Comparison of ENCODE assay signal across 1 cellular context in genomic region chr17:48970865-48971687, GRCh38.
A peak's percentile ranks its signal among the peaks of the same experiment; 100 is the strongest.
TF ChIP-seq lines count a peak whose summit lies in the region.

No MANE protein-coding gene starts in this region.

TF ChIP-seq in HepG2, 621 proteins besides CTCF, POLR2A, EP300 and RAD21 (continued from another document and continues in another):
- no peak for TF ChIP-seq HNF1A (IDR thresholded peaks at IDR 0.05; ENCODE audit: low read depth)
- TF ChIP-seq HNF1A (CRISPR knock-in tag; IDR thresholded peaks at IDR 0.05; ENCODE audit: borderline replicate concordance), result peak; percentile 65; the same call in 1 of the 2 replicates
- no peak for TF ChIP-seq ZNF546 (CRISPR knock-in tag; conservative IDR thresholded peaks at IDR 0.05)
- TF ChIP-seq ZNF619 (CRISPR knock-in tag; IDR thresholded peaks at IDR 0.05), result no peak; the same call in 1 of the 2 replicates
- TF ChIP-seq ZNF557 (CRISPR knock-in tag; IDR thresholded peaks at IDR 0.05), result no peak
- TF ChIP-seq ZNF629 (CRISPR knock-in tag; conservative IDR thresholded peaks at IDR 0.05), result peak; percentile 68
- TF ChIP-seq PRDM4 (CRISPR knock-in tag; IDR thresholded peaks at IDR 0.05; ENCODE audit: borderline replicate concordance), result no peak
- TF ChIP-seq ARID4A (CRISPR knock-in tag; IDR thresholded peaks at IDR 0.05; ENCODE audit: borderline replicate concordance), result no peak; the same call in 1 of the 2 replicates
- no peak for TF ChIP-seq TCF12 (IDR thresholded peaks at IDR 0.05)
- TF ChIP-seq TCF12 (CRISPR knock-in tag; IDR thresholded peaks at IDR 0.05), result no peak
- no peak for TF ChIP-seq HNRNPLL (IDR thresholded peaks at IDR 0.05; ENCODE audit: low read depth, low read length, poor library complexity, severe bottlenecking)
- no peak for TF ChIP-seq SATB2 (CRISPR knock-in tag; IDR thresholded peaks at IDR 0.05)
- no peak for TF ChIP-seq ZNF33A (CRISPR knock-in tag; IDR thresholded peaks at IDR 0.05; ENCODE audit: borderline replicate concordance)
- TF ChIP-seq, protein P1, sequence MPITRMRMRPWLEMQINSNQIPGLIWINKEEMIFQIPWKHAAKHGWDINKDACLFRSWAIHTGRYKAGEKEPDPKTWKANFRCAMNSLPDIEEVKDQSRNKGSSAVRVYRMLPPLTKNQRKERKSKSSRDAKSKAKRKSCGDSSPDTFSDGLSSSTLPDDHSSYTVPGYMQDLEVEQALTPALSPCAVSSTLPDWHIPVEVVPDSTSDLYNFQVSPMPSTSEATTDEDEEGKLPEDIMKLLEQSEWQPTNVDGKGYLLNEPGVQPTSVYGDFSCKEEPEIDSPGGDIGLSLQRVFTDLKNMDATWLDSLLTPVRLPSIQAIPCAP (CRISPR knock-in tag; IDR thresholded peaks at IDR 0.05; ENCODE audit: low read depth), result no peak
- TF ChIP-seq, protein P2, sequence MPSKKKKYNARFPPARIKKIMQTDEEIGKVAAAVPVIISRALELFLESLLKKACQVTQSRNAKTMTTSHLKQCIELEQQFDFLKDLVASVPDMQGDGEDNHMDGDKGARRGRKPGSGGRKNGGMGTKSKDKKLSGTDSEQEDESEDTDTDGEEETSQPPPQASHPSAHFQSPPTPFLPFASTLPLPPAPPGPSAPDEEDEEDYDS (CRISPR knock-in tag; IDR thresholded peaks at IDR 0.05), result peak; percentile 81; the same call in 1 of the 2 replicates
- TF ChIP-seq RORA (CRISPR knock-in tag; IDR thresholded peaks at IDR 0.05), result no peak
- peak; percentile 71; the same call in 1 of the 2 replicates for TF ChIP-seq KLF11 (CRISPR knock-in tag; IDR thresholded peaks at IDR 0.05)
- TF ChIP-seq GTF2F1 (IDR thresholded peaks at IDR 0.05; ENCODE audit: low read length), result no peak
- TF ChIP-seq, protein P3, sequence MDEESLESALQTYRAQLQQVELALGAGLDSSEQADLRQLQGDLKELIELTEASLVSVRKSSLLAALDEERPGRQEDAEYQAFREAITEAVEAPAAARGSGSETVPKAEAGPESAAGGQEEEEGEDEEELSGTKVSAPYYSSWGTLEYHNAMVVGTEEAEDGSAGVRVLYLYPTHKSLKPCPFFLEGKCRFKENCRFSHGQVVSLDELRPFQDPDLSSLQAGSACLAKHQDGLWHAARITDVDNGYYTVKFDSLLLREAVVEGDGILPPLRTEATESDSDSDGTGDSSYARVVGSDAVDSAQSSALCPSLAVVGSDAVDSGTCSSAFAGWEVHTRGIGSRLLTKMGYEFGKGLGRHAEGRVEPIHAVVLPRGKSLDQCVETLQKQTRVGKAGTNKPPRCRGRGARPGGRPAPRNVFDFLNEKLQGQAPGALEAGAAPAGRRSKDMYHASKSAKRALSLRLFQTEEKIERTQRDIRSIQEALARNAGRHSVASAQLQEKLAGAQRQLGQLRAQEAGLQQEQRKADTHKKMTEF (CRISPR knock-in tag; IDR thresholded peaks at IDR 0.05), result peak; percentile 86
- no peak for TF ChIP-seq ZNF776 (CRISPR knock-in tag; IDR thresholded peaks at IDR 0.05)
- TF ChIP-seq ZSCAN30 (CRISPR knock-in tag; IDR thresholded peaks at IDR 0.05), result no peak
- TF ChIP-seq ZNF143 (CRISPR knock-in tag; IDR thresholded peaks at IDR 0.05), result no peak; the same call in 1 of the 2 replicates
- no peak; the same call in none of the 2 replicates for TF ChIP-seq ZNF160 (CRISPR knock-in tag; IDR thresholded peaks at IDR 0.05)
- TF ChIP-seq SAP130 (CRISPR knock-in tag; IDR thresholded peaks at IDR 0.05; ENCODE audit: low read depth), result peak; percentile 93
- peak; percentile 67 for TF ChIP-seq BHLHE40 (IDR thresholded peaks at IDR 0.05; ENCODE audit: low read length)
- TF ChIP-seq ZNF556 (CRISPR knock-in tag; IDR thresholded peaks at IDR 0.05; ENCODE audit: borderline replicate concordance), result no peak; the same call in 1 of the 2 replicates
- TF ChIP-seq ZNF329 (CRISPR knock-in tag; IDR thresholded peaks at IDR 0.05; ENCODE audit: low read depth), result no peak
- TF ChIP-seq ZNF17 (CRISPR knock-in tag; IDR thresholded peaks at IDR 0.05), result no peak
- TF ChIP-seq ADNP (CRISPR knock-in tag; IDR thresholded peaks at IDR 0.05), result peak; percentile 56; the same call in 1 of the 2 replicates
- no peak for TF ChIP-seq ZNF703 (CRISPR knock-in tag; IDR thresholded peaks at IDR 0.05; ENCODE audit: borderline replicate concordance)
- peak; percentile 18 for TF ChIP-seq PRPF4 (IDR thresholded peaks at IDR 0.05; ENCODE audit: low read depth, low read length, poor library complexity, severe bottlenecking)
- TF ChIP-seq, protein P4, sequence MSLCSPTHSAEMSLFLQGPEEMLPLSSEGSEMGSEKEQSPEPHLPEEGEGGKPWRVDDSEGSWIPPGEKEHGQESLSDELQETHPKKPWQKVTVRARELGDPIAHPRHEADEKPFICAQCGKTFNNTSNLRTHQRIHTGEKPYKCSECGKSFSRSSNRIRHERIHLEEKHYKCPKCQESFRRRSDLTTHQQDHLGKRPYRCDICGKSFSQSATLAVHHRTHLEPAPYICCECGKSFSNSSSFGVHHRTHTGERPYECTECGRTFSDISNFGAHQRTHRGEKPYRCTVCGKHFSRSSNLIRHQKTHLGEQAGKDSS (CRISPR knock-in tag; IDR thresholded peaks at IDR 0.05; ENCODE audit: borderline replicate concordance, low read depth), result peak; percentile 87; the same call in 1 of the 2 replicates
- no peak for TF ChIP-seq ZNF549 (CRISPR knock-in tag; IDR thresholded peaks at IDR 0.05)
- no peak for TF ChIP-seq ZNF577 (CRISPR knock-in tag; IDR thresholded peaks at IDR 0.05; ENCODE audit: borderline replicate concordance, low read depth)
- TF ChIP-seq, protein P5, sequence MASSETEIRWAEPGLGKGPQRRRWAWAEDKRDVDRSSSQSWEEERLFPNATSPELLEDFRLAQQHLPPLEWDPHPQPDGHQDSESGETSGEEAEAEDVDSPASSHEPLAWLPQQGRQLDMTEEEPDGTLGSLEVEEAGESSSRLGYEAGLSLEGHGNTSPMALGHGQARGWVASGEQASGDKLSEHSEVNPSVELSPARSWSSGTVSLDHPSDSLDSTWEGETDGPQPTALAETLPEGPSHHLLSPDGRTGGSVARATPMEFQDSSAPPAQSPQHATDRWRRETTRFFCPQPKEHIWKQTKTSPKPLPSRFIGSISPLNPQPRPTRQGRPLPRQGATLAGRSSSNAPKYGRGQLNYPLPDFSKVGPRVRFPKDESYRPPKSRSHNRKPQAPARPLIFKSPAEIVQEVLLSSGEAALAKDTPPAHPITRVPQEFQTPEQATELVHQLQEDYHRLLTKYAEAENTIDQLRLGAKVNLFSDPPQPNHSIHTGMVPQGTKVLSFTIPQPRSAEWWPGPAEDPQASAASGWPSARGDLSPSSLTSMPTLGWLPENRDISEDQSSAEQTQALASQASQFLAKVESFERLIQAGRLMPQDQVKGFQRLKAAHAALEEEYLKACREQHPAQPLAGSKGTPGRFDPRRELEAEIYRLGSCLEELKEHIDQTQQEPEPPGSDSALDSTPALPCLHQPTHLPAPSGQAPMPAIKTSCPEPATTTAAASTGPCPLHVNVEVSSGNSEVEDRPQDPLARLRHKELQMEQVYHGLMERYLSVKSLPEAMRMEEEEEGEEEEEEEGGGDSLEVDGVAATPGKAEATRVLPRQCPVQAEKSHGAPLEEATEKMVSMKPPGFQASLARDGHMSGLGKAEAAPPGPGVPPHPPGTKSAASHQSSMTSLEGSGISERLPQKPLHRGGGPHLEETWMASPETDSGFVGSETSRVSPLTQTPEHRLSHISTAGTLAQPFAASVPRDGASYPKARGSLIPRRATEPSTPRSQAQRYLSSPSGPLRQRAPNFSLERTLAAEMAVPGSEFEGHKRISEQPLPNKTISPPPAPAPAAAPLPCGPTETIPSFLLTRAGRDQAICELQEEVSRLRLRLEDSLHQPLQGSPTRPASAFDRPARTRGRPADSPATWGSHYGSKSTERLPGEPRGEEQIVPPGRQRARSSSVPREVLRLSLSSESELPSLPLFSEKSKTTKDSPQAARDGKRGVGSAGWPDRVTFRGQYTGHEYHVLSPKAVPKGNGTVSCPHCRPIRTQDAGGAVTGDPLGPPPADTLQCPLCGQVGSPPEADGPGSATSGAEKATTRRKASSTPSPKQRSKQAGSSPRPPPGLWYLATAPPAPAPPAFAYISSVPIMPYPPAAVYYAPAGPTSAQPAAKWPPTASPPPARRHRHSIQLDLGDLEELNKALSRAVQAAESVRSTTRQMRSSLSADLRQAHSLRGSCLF (CRISPR knock-in tag; IDR thresholded peaks at IDR 0.05; ENCODE audit: borderline replicate concordance), result no peak
- peak; percentile 64; the same call in 1 of the 2 replicates for TF ChIP-seq ARNT2 (CRISPR knock-in tag; IDR thresholded peaks at IDR 0.05; ENCODE audit: low read depth)
- TF ChIP-seq BCLAF1 (IDR thresholded peaks at IDR 0.05), result no peak
